31 cellular contexts compared by ENCODE assay signal in genomic region chr6:67884442-67884841, GRCh38.
"Had no signal": no experiment of that assay in that cellular context is flagged by ENCODE, and none has a peak within 500 bp of the region (broad histone marks: within the 10 kb centered on the region; RNA-seq: fewer than 3 reads in every experiment).

No MANE protein-coding gene starts in this region.

- ATAC-seq: activated CD4-positive, CD25-positive, alpha-beta regulatory T cell treated with anti-CD3 and anti-CD28 coated beads, Interleukin-2, amount 50 U/mL, for 24 hours; activated CD8-positive, alpha-beta T cell treated with anti-CD3 and anti-CD28 coated beads for 36 hours; activated naive CD8-positive, alpha-beta T cell treated with anti-CD3 and anti-CD28 coated beads, Interleukin-2, amount 50 U/mL, for 24 hours; activated T-cell treated with anti-CD3 and anti-CD28 coated beads, Interleukin-2, amount 50 U/mL, for 4 hours; body of pancreas; gastroesophageal sphincter; heart right ventricle had no signal

- H3K79me2 ChIP-seq: hepatocyte had no signal

- H3K4me2 ChIP-seq: hepatocyte had no signal

- DNase-seq: activated B cell treated with CpG ODN at 0.5 μM for 24 hours; activated CD4-positive, alpha-beta T cell treated with anti-CD3 and anti-CD28 coated beads for 48 hours; activated CD4-positive, alpha-beta T cell treated with anti-CD3 and anti-CD28 coated beads, Interleukin-2, amount 50 U/mL, for 1 hour; activated CD4-positive, alpha-beta T cell treated with anti-CD3 and anti-CD28 coated beads, Interleukin-2, amount 50 U/mL, for 48 hours; activated CD8-positive, alpha-beta memory T cell treated with anti-CD3 and anti-CD28 coated beads for 24 hours; activated CD8-positive, alpha-beta T cell treated with anti-CD3 and anti-CD28 coated beads for 36 hours; activated effector memory CD4-positive, alpha-beta T cell treated with anti-CD3 and anti-CD28 coated beads, Interleukin-2, amount 50 U/mL, for 16 hours; activated naive CD4-positive, alpha-beta T cell treated with anti-CD3 and anti-CD28 coated beads for 36 hours; activated naive CD8-positive, alpha-beta T cell treated with anti-CD3 and anti-CD28 coated beads for 36 hours; activated naive CD8-positive, alpha-beta T cell treated with anti-CD3 and anti-CD28 coated beads, Interleukin-2, amount 50 U/mL, for 24 hours; activated T-cell treated with anti-CD3 and anti-CD28 coated beads, Interleukin-2, amount 50 U/mL, for 4 hours; adrenal gland; amygdala; aorta; body of pancreas; caudate nucleus; cortex of kidney; dermis blood vessel endothelial cell; effector CD8-positive, alpha-beta T cell; esophagus squamous epithelium; foreskin melanocyte; heart right ventricle; T-helper 2 cell; WERI-Rb-1 had no signal

- H2AFZ ChIP-seq: hepatocyte had no signal

- H3K4me1 ChIP-seq: adrenal gland, body of pancreas, esophagus squamous epithelium, gastroesophageal sphincter, heart right ventricle had no signal

- H3K4me3 ChIP-seq: adrenal gland, body of pancreas, esophagus squamous epithelium, gastroesophageal sphincter, heart right ventricle, hepatocyte had no signal

- FAIRE-seq: colon, endometrium, endothelial cell of umbilical vein had no signal

- H3K9me3 ChIP-seq: adrenal gland, body of pancreas had no signal

- H3K36me3 ChIP-seq: adrenal gland, esophagus squamous epithelium, gastroesophageal sphincter, heart right ventricle, WERI-Rb-1 had no signal

- H3K27me3 ChIP-seq: adrenal gland, body of pancreas, esophagus squamous epithelium, gastroesophageal sphincter, heart right ventricle, hepatocyte had no signal

- H3K27ac ChIP-seq: adrenal gland, body of pancreas, epithelial cell of prostate, esophagus squamous epithelium, gastroesophageal sphincter, heart right ventricle, hepatocyte, WERI-Rb-1 had no signal
